In genomic region chr17:74767111-74767516, GRCh38 we compare ENCODE assay signal across 13 cellular contexts. TPM values are rescaled to one million over a fixed set of nuclear protein-coding genes. Genes with fewer than 3 reads are reported as not detected.
DNase-seq lines count a peak whose midpoint lies in the region; ATAC-seq and TF ChIP-seq lines count a peak whose summit lies in the region.
"Had no signal": no experiment of that assay in that cellular context is flagged by ENCODE, and none has a peak within 500 bp of the region (broad histone marks: within the 10 kb centered on the region; RNA-seq: fewer than 3 reads in every experiment).

No MANE protein-coding gene starts in this region.

- intact Hi-C loops in heart right ventricle (cut with DNase I): no loop called here
- intact Hi-C loops in Right ventricle myocardium superior (cut with DNase I): no loop called here
- intact Hi-C loops in uterus (cut with DNase I; ENCODE audit: low total_unique reads): no loop called here

- H3K36me3 ChIP-seq in heart right ventricle (peaks cover 0 to 64% (median 8%) of the 10 kb centered on the region in 9 donors), esophagus (ENCODE audit: control insufficient read depth in 2 of 2, insufficient read depth in 2 of 2, low read length in 1 of 2) (peaks cover 17 to 59% of the 10 kb centered on the region in 2 donors), neutrophil (peaks cover 98% of the 10 kb centered on the region), uterus (no peaks in the 10 kb centered on the region)

- TF ChIP-seq CTCF in heart right ventricle (IDR thresholded peaks at IDR 0.05) (no peak), neutrophil (IDR thresholded peaks at IDR 0.05) (no peak), uterus (IDR thresholded peaks at IDR 0.05) (no peak)

- WGBS in heart right ventricle, 2 donors: 76 to 84% methylated on average over 10 of the region's 10 CpGs
- WGBS in esophagus, 2 donors: 59 to 65% methylated on average over 10 of the region's 10 CpGs

- H3K27ac ChIP-seq in heart right ventricle: peak overlapping the region in 6 of 10 donors; percentile 63 to 81 (median 70)
- peak overlapping the region; percentile 58 to 89 for H3K27ac ChIP-seq in esophagus (ENCODE audit: low read depth in 2 of 2, low read length in 1 of 2)
- H3K27ac ChIP-seq in neutrophil: peak overlapping the region; percentile 69
- no peak overlapping the region for H3K27ac ChIP-seq in uterus

- peaks cover 8 to 61% (median 26%) of the 10 kb centered on the region in 9 donors for H3K4me1 ChIP-seq in heart right ventricle
- peaks cover 17 to 24% of the 10 kb centered on the region in 2 donors for H3K4me1 ChIP-seq in esophagus (ENCODE audit: control insufficient read depth in 2 of 2, insufficient read depth in 2 of 2, low read length in 1 of 2)
- peaks cover 17 to 25% of the 10 kb centered on the region in 2 experiments for H3K4me1 ChIP-seq in neutrophil (ENCODE audit: control insufficient read depth in 1 of 2, insufficient read depth in 1 of 2, low read depth in 1 of 2, low read length in 1 of 2)
- H3K4me1 ChIP-seq in uterus: no peaks in the 10 kb centered on the region

- DNase-seq in heart right ventricle (no peak), Right ventricle myocardium superior (no peak), NCI-H446 treated with DMSO at 0.1 percent for 48 hours (lab: John Stamatoyannopoulos, UW) (no peak), uterus (no peak)
- DNase-seq: GOT3, NCI-H2171, spleen had no signal

- ATAC-seq in heart right ventricle: peak in 1 of 8 donors; percentile 8
- ATAC-seq in Right ventricle myocardium superior (ENCODE audit: poor library complexity): no peak
- no peak for ATAC-seq in GM18873 (IDR thresholded peaks at IDR 0.05; ENCODE audit: low FRiP score, unreplicated experiment)
- ATAC-seq in HG03565 (IDR thresholded peaks at IDR 0.05; ENCODE audit: unreplicated experiment): no peak

- H3K27me3 ChIP-seq in heart right ventricle (no peaks in the 10 kb centered on the region), esophagus (ENCODE audit: control insufficient read depth in 1 of 2, insufficient read depth in 2 of 2, low read length in 2 of 2) (no peaks in the 10 kb centered on the region), neutrophil (no peaks in the 10 kb centered on the region), uterus (no peaks in the 10 kb centered on the region)
- H3K27me3 ChIP-seq: spleen had no signal

- H3K4me3 ChIP-seq in heart right ventricle (no peak overlapping the region), esophagus (ENCODE audit: low read depth in 1 of 2, low read length in 2 of 2) (no peak overlapping the region), neutrophil (ENCODE audit: low read depth in 1 of 2, low read length in 1 of 2) (no peak overlapping the region), uterus (no peak overlapping the region)
- H3K4me3 ChIP-seq: spleen had no signal

- no peak for TF ChIP-seq POLR2A in uterus (IDR thresholded peaks at IDR 0.05)

- H3K9me3 ChIP-seq in heart right ventricle (no peaks in the 10 kb centered on the region), esophagus (ENCODE audit: control insufficient read depth in 2 of 2, insufficient read depth in 1 of 2, low read depth in 1 of 2, low read length in 1 of 2) (no peaks in the 10 kb centered on the region), neutrophil (no peaks in the 10 kb centered on the region), uterus (no peaks in the 10 kb centered on the region)
- H3K9me3 ChIP-seq: spleen had no signal

RNA-seq across cellular contexts. Expression of gene NAT9, which starts 9.0 kb away (rescaled TPM):
- total RNA-seq in heart right ventricle (10 to 100 TPM; 10.6 to 25.9 (median 17.0) TPM), Right ventricle myocardium superior (18.6 TPM), uterus (10 to 100 TPM in 3 of 4 donors, 1 to 10 TPM in 1; 5.4 to 53.3 (median 33.9) TPM)
- polyA plus RNA-seq in heart right ventricle (10 to 100 TPM; 33.6 to 42.9 TPM), esophagus (10 to 100 TPM; 19.7 to 25.6 TPM)

RNA-seq across cellular contexts. Expression of gene NHERF1, which starts 18.7 kb away (rescaled TPM):
- 10 to 100 TPM in 6 of 10 donors, 1 to 10 TPM in 4; 6.7 to 33.4 (median 12.7) TPM for total RNA-seq in heart right ventricle
- polyA plus RNA-seq in heart right ventricle: 10 to 100 TPM in 1 of 2 donors, 1 to 10 TPM in 1; 6.9 to 24.5 TPM
- 13.7 TPM for total RNA-seq in Right ventricle myocardium superior
- polyA plus RNA-seq in esophagus: 100 to 1,000 TPM; 108 to 224 TPM
- 10 to 100 TPM in 3 of 4 donors, 1 to 10 TPM in 1; 3.3 to 16.9 (median 12.0) TPM for total RNA-seq in uterus

RNA-seq across cellular contexts. Expression of gene RAB37, which starts 30.1 kb away (rescaled TPM):
- 1 to 10 TPM in 9 of 10 donors, under 1 TPM in 1; 0.95 to 2.8 (median 1.6) TPM for total RNA-seq in heart right ventricle
- 1 to 10 TPM in 1 of 2 donors, under 1 TPM in 1; 0.93 to 2.7 TPM for polyA plus RNA-seq in heart right ventricle
- 4.1 TPM for total RNA-seq in Right ventricle myocardium superior
- under 1 TPM; 0.66 to 0.86 TPM for polyA plus RNA-seq in esophagus
- total RNA-seq in uterus: 1 to 10 TPM in 3 of 4 donors, under 1 TPM in 1; under 0.01 to 5.0 (median 1.7) TPM
- total RNA-seq: M059J had no signal

RNA-seq across cellular contexts. Expression of gene CD300LF, which starts 54.4 kb away (rescaled TPM):
- 1 to 10 TPM in 1 of 10 donors, under 1 TPM in 6, not detected in 3; 0.13 to 4.5 (median 0.34) TPM for total RNA-seq in heart right ventricle
- under 1 TPM; 0.15 to 0.36 TPM for polyA plus RNA-seq in heart right ventricle
- total RNA-seq in Right ventricle myocardium superior: not detected
- polyA plus RNA-seq in esophagus: under 1 TPM; 0.04 to 0.14 TPM
- under 1 TPM in 2 of 4 donors, not detected in 2; 0.27 to 0.41 TPM for total RNA-seq in uterus
- total RNA-seq: fibroblast of lung, M059J had no signal
- polyA plus RNA-seq: fibroblast of lung had no signal

Comparison
In these comparisons a context has a peak if more than half of its experiments do, and no peak if none do; other contexts are left out.
1. H3K27ac ChIP-seq: peak in heart right ventricle (6 of 10), esophagus (2 of 2) and neutrophil (single experiment); none in uterus (0 of 2).